In the genomic region with DNA sequence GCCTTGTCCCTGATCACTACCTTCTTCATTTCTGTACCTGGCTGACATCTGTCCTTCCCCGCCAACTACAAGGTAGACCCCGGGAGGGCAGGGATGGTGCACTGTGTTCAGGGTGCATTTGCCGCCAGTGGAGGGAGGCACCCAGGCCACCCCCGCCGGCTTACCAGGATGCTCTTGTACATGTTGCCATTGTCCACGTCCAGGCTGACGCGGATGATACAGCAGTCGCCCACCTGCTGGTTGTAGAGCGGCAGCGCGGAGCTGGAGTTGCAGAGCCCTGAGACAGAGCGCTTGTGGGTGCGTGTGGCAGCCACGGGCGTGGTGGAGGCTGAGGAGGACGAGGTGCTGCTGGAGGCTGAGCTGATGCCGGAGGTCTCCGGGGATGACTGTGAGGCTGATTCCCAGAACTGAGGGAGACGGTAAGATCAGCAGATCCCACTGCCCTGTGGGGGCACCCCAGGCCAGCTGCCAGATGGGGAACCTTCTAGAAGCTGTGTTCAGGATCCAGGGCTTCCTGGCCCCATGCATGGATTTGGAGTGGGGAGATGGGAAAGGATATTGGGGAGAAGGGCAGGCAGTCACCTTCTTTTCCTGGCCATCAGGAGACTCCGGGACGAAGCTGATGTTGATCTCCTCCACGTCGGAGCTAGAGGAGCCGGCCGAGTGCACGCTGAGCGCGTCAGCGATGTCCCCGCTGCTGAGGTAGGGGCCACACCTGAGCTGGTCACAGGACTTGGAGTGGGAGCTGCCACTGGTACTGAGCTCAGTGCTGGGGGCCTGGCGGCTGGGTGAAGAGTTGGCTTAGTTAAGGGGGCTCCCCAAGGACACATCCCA, we compare ENCODE assay signal across 26 cellular contexts. TPM values are rescaled to one million over a fixed set of nuclear protein-coding genes. Genes with fewer than 3 reads are reported as not detected.
DNase-seq lines count a peak whose midpoint lies in the region; ATAC-seq and TF ChIP-seq lines count a peak whose summit lies in the region.
"Had no signal": no experiment of that assay in that cellular context is flagged by ENCODE, and none has a peak within 500 bp of the region (broad histone marks: within the 10 kb centered on the region; RNA-seq: fewer than 3 reads in every experiment).

No MANE protein-coding gene starts in this region.

- peak overlapping the region; percentile 4 to 91 for H3K27ac Mint-ChIP-seq in activated naive CD4-positive, alpha-beta T cell treated with anti-CD3 and anti-CD28 coated beads, Interleukin-2, amount 50 U/mL, for 72 hours
- no peak overlapping the region for H3K27ac Mint-ChIP-seq in activated naive CD4-positive, alpha-beta T cell treated with anti-CD3 and anti-CD28 coated beads for 36 hours
- H3K27ac Mint-ChIP-seq in WTC11 = no peak overlapping the region
- H3K27ac Mint-ChIP-seq in type B pancreatic cell = peak overlapping the region; percentile 43
- peak overlapping the region in 1 of 2 donors; percentile 71 for H3K27ac Mint-ChIP-seq in stimulated activated naive CD8-positive, alpha-beta T cell treated with anti-CD3 and anti-CD28 coated beads, Interleukin-15, amount 100 ng/mL, for 72 hours
- H3K27ac Mint-ChIP-seq: activated CD4-positive, alpha-beta memory T cell treated with anti-CD3 and anti-CD28 coated beads, Interleukin-2, amount 10 ng/mL, durations not matched to agents 7 days and 5 days; GM23338 had no signal

- POLR2A ChIA-PET in WTC11 (lab: Charles Lee) = interaction anchor here (0.8 kb wide), 1 partner anchor 43 kb away, joined by 3 read pairs; no protein-coding TSS in a partner anchor

- no peak for TF ChIP-seq CTCF in WTC11 (IDR thresholded peaks at IDR 0.05)
- no peak for TF ChIP-seq CTCF in lower lobe of right lung (IDR thresholded peaks at IDR 0.05)
- no peak for TF ChIP-seq CTCF in type B pancreatic cell (conservative IDR thresholded peaks at IDR 0.05)

- no peak overlapping the region for H3K4me3 Mint-ChIP-seq in activated naive CD4-positive, alpha-beta T cell treated with anti-CD3 and anti-CD28 coated beads for 36 hours
- H3K4me3 Mint-ChIP-seq in WTC11 (no peak overlapping the region), type B pancreatic cell (no peak overlapping the region)
- H3K4me3 Mint-ChIP-seq in stimulated activated naive CD8-positive, alpha-beta T cell treated with anti-CD3 and anti-CD28 coated beads, Interleukin-15, amount 100 ng/mL, for 72 hours = no peak overlapping the region
- H3K4me3 Mint-ChIP-seq: activated CD4-positive, alpha-beta memory T cell treated with anti-CD3 and anti-CD28 coated beads, Interleukin-2, amount 10 ng/mL, durations not matched to agents 7 days and 5 days; activated T-cell treated with anti-CD3 and anti-CD28 coated beads, Interleukin-2, amount 50 U/mL, for 4 hours; GM23338 had no signal

- H3K4me1 ChIP-seq in lower lobe of right lung = no peaks in the 10 kb centered on the region
- H3K4me1 ChIP-seq: BLaER1 treated with 17β-estradiol and CSF1 and Interleukin-3, amounts not matched to agents 10 nM and 100 nM had no signal

- ATAC-seq in activated naive CD4-positive, alpha-beta T cell treated with anti-CD3 and anti-CD28 coated beads, Interleukin-2, amount 50 U/mL, for 72 hours = no peak
- no peak for ATAC-seq in WTC11
- ATAC-seq in lower lobe of right lung = no peak
- no peak for ATAC-seq in stimulated activated naive CD8-positive, alpha-beta T cell treated with anti-CD3 and anti-CD28 coated beads, Interleukin-15, amount 100 ng/mL, for 72 hours
- ATAC-seq: activated T-cell treated with anti-CD3 and anti-CD28 coated beads, Interleukin-2, amount 50 U/mL, for 4 hours; GM23338; left cardiac atrium had no signal

- peaks cover under 1 to 1% of the 10 kb centered on the region in 2 donors for H3K9me3 Mint-ChIP-seq in activated naive CD4-positive, alpha-beta T cell treated with anti-CD3 and anti-CD28 coated beads, Interleukin-2, amount 50 U/mL, for 72 hours
- peaks cover 2% of the 10 kb centered on the region for H3K9me3 Mint-ChIP-seq in activated naive CD4-positive, alpha-beta T cell treated with anti-CD3 and anti-CD28 coated beads for 36 hours
- peaks cover 3% of the 10 kb centered on the region for H3K9me3 Mint-ChIP-seq in WTC11
- peaks cover under 1% of the 10 kb centered on the region for H3K9me3 Mint-ChIP-seq in type B pancreatic cell
- peaks cover 5 to 10% of the 10 kb centered on the region in 2 donors for H3K9me3 Mint-ChIP-seq in stimulated activated naive CD8-positive, alpha-beta T cell treated with anti-CD3 and anti-CD28 coated beads, Interleukin-15, amount 100 ng/mL, for 72 hours

- peaks cover 98% of the 10 kb centered on the region for H3K36me3 ChIP-seq in lower lobe of right lung

- H3K4me1 Mint-ChIP-seq in activated naive CD4-positive, alpha-beta T cell treated with anti-CD3 and anti-CD28 coated beads for 36 hours (ENCODE audit: low read depth) = no peaks in the 10 kb centered on the region
- H3K4me1 Mint-ChIP-seq in WTC11 = peaks cover 3% of the 10 kb centered on the region
- no peaks in the 10 kb centered on the region for H3K4me1 Mint-ChIP-seq in type B pancreatic cell (ENCODE audit: unreplicated experiment)
- H3K4me1 Mint-ChIP-seq in stimulated activated naive CD8-positive, alpha-beta T cell treated with anti-CD3 and anti-CD28 coated beads, Interleukin-15, amount 100 ng/mL, for 72 hours = no peaks in the 10 kb centered on the region
- H3K4me1 Mint-ChIP-seq: activated CD4-positive, alpha-beta memory T cell treated with anti-CD3 and anti-CD28 coated beads, Interleukin-2, amount 10 ng/mL, durations not matched to agents 7 days and 5 days had no signal

- DNase-seq in activated naive CD4-positive, alpha-beta T cell treated with anti-CD3 and anti-CD28 coated beads, Interleukin-2, amount 50 U/mL, for 72 hours (ENCODE audit: low spot score in 2 of 2) = no peak
- no peak for DNase-seq in activated naive CD4-positive, alpha-beta T cell treated with anti-CD3 and anti-CD28 coated beads for 36 hours
- DNase-seq in WTC11 (ENCODE audit: low spot score) = no peak
- DNase-seq in lower lobe of right lung = peak; percentile 45
- DNase-seq in type B pancreatic cell (ENCODE audit: extremely low spot score, unreplicated experiment) = no peak
- DNase-seq in stimulated activated naive CD8-positive, alpha-beta T cell treated with anti-CD3 and anti-CD28 coated beads, Interleukin-15, amount 100 ng/mL, for 72 hours = no peak
- no peak for DNase-seq in stimulated activated CD4-positive, alpha-beta T cell treated with anti-CD3 and anti-CD28 coated beads, Interleukin-4, amount 100 ng/mL, for 1 hour
- DNase-seq: activated CD4-positive, alpha-beta memory T cell treated with anti-CD3 and anti-CD28 coated beads, Interleukin-2, amount 10 ng/mL, durations not matched to agents 7 days and 5 days; activated naive CD4-positive, alpha-beta T cell treated with Interleukin-2 at 50 U/mL for 16 hours; activated T-cell treated with anti-CD3 and anti-CD28 coated beads, Interleukin-2, amount 50 U/mL, for 4 hours; DMS53; IMR-90; left cardiac atrium; mesenchymal stem cell; NCI-H1048; NCI-H187; NCI-H524; PC-9; stimulated activated CD4-positive, alpha-beta T cell treated with anti-CD3 and anti-CD28 coated beads, Interleukin-1b, Interleukin-23, amount 100 ng/mL, for 48 hours; SW 1271; T1000; trophoblast cell had no signal

- no peaks in the 10 kb centered on the region for H3K27me3 Mint-ChIP-seq in activated naive CD4-positive, alpha-beta T cell treated with anti-CD3 and anti-CD28 coated beads for 36 hours (ENCODE audit: low read depth)
- 0 out of 2 replicates have a peak, but pooled peaks cover 3% of the 10 kb centered on the region for H3K27me3 Mint-ChIP-seq in WTC11 (ENCODE audit: low read depth)
- H3K27me3 Mint-ChIP-seq in type B pancreatic cell = no peaks in the 10 kb centered on the region
- H3K27me3 Mint-ChIP-seq in stimulated activated naive CD8-positive, alpha-beta T cell treated with anti-CD3 and anti-CD28 coated beads, Interleukin-15, amount 100 ng/mL, for 72 hours = no peaks in the 10 kb centered on the region
- H3K27me3 Mint-ChIP-seq: activated CD4-positive, alpha-beta memory T cell treated with anti-CD3 and anti-CD28 coated beads, Interleukin-2, amount 10 ng/mL, durations not matched to agents 7 days and 5 days had no signal

- no peaks in the 10 kb centered on the region for H3K27me3 ChIP-seq in lower lobe of right lung (ENCODE audit: low read depth)
- H3K27me3 ChIP-seq: BLaER1 treated with 17β-estradiol and CSF1 and Interleukin-3, amounts not matched to agents 10 nM and 100 nM; neutrophil had no signal

- H3K4me3 ChIP-seq in lower lobe of right lung = no peak overlapping the region
- H3K4me3 ChIP-seq: BLaER1 treated with 17β-estradiol and CSF1 and Interleukin-3, amounts not matched to agents 10 nM and 100 nM; GM23338; PC-9; skin epidermis had no signal

- intact Hi-C loops in activated naive CD4-positive, alpha-beta T cell treated with anti-CD3 and anti-CD28 coated beads for 36 hours (cut with micrococcal nuclease) = loop anchor here (2.0 kb wide), 1 partner anchor 79 kb away; no protein-coding TSS in a partner anchor
- intact Hi-C loops in lower lobe of right lung (cut with DNase I) = loop anchor here (5.0 kb wide), 1 partner anchor 46 kb away; no protein-coding TSS in a partner anchor

- H3K27ac ChIP-seq in lower lobe of right lung = no peak overlapping the region
- H3K27ac ChIP-seq: BLaER1 treated with 17β-estradiol and CSF1 and Interleukin-3, amounts not matched to agents 10 nM and 100 nM; neutrophil; PC-9; skin epidermis had no signal

- peaks cover 30 to 43% of the 10 kb centered on the region in 2 donors for H3K36me3 Mint-ChIP-seq in activated naive CD4-positive, alpha-beta T cell treated with anti-CD3 and anti-CD28 coated beads, Interleukin-2, amount 50 U/mL, for 72 hours
- H3K36me3 Mint-ChIP-seq in activated naive CD4-positive, alpha-beta T cell treated with anti-CD3 and anti-CD28 coated beads for 36 hours (ENCODE audit: low read depth) = peaks cover 51% of the 10 kb centered on the region
- peaks cover 37% of the 10 kb centered on the region for H3K36me3 Mint-ChIP-seq in WTC11
- peaks cover 36% of the 10 kb centered on the region for H3K36me3 Mint-ChIP-seq in type B pancreatic cell

- peaks cover 4% of the 10 kb centered on the region for H3K9me3 ChIP-seq in lower lobe of right lung
- H3K9me3 ChIP-seq: neutrophil had no signal

- CTCF ChIA-PET in activated naive CD4-positive, alpha-beta T cell treated with anti-CD3 and anti-CD28 coated beads for 36 hours (lab: Charles Lee) = interaction anchor here (0.6 to 3.5 kb wide), 7 partner anchors 14 to 231 kb away, joined by 3 to 26 read pairs (median 4); a partner anchor contains a TSS
- CTCF ChIA-PET in WTC11 (lab: Charles Lee) = interaction anchor here (0.7 to 4.4 kb wide), 9 partner anchors 8 to 79 kb away, joined by 3 to 58 read pairs (median 4); no protein-coding TSS in a partner anchor

RNA-seq across cellular contexts. Expression of a gene that starts 19.5 kb away (rescaled TPM):
- total RNA-seq in activated naive CD4-positive, alpha-beta T cell treated with anti-CD3 and anti-CD28 coated beads, Interleukin-2, amount 50 U/mL, for 72 hours = 10 to 100 TPM; 45.3 to 77.0 TPM
- 10 to 100 TPM; 29.5 to 32.5 TPM for total RNA-seq in activated naive CD4-positive, alpha-beta T cell treated with anti-CD3 and anti-CD28 coated beads for 36 hours
- total RNA-seq in WTC11 (2021) = 19.5 to 23.2 TPM (median 22.9 TPM) in 3 replicates
- 71.1 TPM for total RNA-seq in lower lobe of right lung
- 64.8 and 86.3 TPM in 2 replicates for total RNA-seq in type B pancreatic cell (ENCODE audit: low replicate concordance)

RNA-seq across cellular contexts. Expression of a gene that starts 39.8 kb away (rescaled TPM):
- 1 to 10 TPM; 2.4 to 9.3 TPM for total RNA-seq in activated naive CD4-positive, alpha-beta T cell treated with anti-CD3 and anti-CD28 coated beads, Interleukin-2, amount 50 U/mL, for 72 hours
- total RNA-seq in activated naive CD4-positive, alpha-beta T cell treated with anti-CD3 and anti-CD28 coated beads for 36 hours = 1 to 10 TPM; 2.1 to 2.2 TPM
- 6.6 to 10.4 TPM (median 8.1 TPM) in 3 replicates for total RNA-seq in WTC11 (2021)
- 1.4 TPM for total RNA-seq in lower lobe of right lung
- 4.5 and 4.9 TPM in 2 replicates for total RNA-seq in type B pancreatic cell (ENCODE audit: low replicate concordance)

Comparison
In these comparisons a context has a peak if more than half of its experiments do, and no peak if none do; other contexts are left out.
1. H3K27ac Mint-ChIP-seq: peak in activated naive CD4-positive, alpha-beta T cell treated with anti-CD3 and anti-CD28 coated beads, Interleukin-2, amount 50 U/mL, for 72 hours (2 of 2) and type B pancreatic cell (single experiment); none in activated naive CD4-positive, alpha-beta T cell treated with anti-CD3 and anti-CD28 coated beads for 36 hours (single experiment) and WTC11 (single experiment).